In the genomic region with DNA sequence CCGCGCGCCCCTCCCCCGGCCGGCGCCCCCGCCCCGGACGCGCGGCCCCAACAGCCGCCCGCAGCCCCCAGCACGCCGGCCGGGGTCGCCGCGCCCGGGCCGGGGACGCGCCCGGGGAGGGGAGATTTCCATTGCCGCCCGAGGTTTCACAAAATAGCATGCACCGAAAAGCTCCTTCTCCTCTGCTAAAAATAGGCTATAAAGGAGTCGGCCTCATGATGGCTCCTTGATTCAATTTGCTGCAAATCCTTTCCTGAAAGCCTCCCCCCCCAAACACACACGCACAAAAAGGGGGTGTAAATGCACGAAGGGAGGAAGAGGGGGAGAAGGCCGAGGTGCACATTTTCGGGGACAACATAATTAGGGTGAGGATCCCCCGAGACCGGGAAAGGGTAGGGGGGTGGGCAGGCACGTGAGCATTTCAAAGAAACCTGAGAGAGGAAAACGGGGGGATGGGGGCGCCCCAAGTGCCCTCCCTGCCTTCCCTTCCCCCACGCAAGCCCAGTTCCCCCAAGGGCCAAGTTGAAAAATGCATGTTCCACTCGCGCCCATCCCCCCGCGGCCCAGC, we compare ENCODE assay signal across 8 cellular contexts. TPM values are rescaled to one million over a fixed set of nuclear protein-coding genes. Genes with fewer than 3 reads are reported as not detected.
DNase-seq lines count a peak whose midpoint lies in the region; ATAC-seq and TF ChIP-seq lines count a peak whose summit lies in the region.

No MANE protein-coding gene starts in this region.

- no peaks in the 10 kb centered on the region for H3K27me3 ChIP-seq in CD4-positive, CD25-positive, alpha-beta regulatory T cell (ENCODE audit: control insufficient read depth, insufficient read depth, low read length)
- no peaks in the 10 kb centered on the region for H3K27me3 ChIP-seq in SK-N-SH (ENCODE audit: insufficient read depth)

- no peaks in the 10 kb centered on the region for H3K9me2 ChIP-seq in SK-N-SH

- H3F3A ChIP-seq in SK-N-SH (replicated peaks; ENCODE audit: insufficient read depth), result peaks cover 11% of the 10 kb centered on the region

- intact Hi-C loops in MCF 10A (cut with micrococcal nuclease), result loop anchor here (1.0 kb wide), 3 partner anchors 164 to 620 kb away; no protein-coding TSS in a partner anchor

- peak; percentile 43 to 76 (median 64) for DNase-seq in CD4-positive, CD25-positive, alpha-beta regulatory T cell
- DNase-seq in H4 (ENCODE audit: low spot score) (peak; percentile 57), SK-N-SH (peak; percentile 79), MCF 10A (ENCODE audit: unreplicated experiment) (peak; percentile 60), iPS-NIHi7 (ENCODE audit: extremely low spot score) (peak; percentile 52)

- H3K4me3 Mint-ChIP-seq in CD4-positive, CD25-positive, alpha-beta regulatory T cell, result peak overlapping the region; percentile 97 to 99 (median 99)
- peak overlapping the region; percentile 97 for H3K4me3 Mint-ChIP-seq in MCF 10A (ENCODE audit: unreplicated experiment)

- peak overlapping the region; percentile 93 for H3K27ac ChIP-seq in CD4-positive, CD25-positive, alpha-beta regulatory T cell (ENCODE audit: insufficient read depth, low read length, poor library complexity, severe bottlenecking)
- peak overlapping the region; percentile 87 to 99 for H3K27ac ChIP-seq in SK-N-SH (ENCODE audit: low read depth in 2 of 2, low read length in 1 of 2)
- peak overlapping the region; percentile 85 to 100 (median 98) for H3K27ac ChIP-seq in skin epidermis

- no peak for ATAC-seq in CD4-positive, CD25-positive, alpha-beta regulatory T cell (ENCODE audit: low read depth in 2 of 2)
- ATAC-seq in GM21786 (IDR thresholded peaks at IDR 0.05; ENCODE audit: unreplicated experiment) (no peak), HG02840 (IDR thresholded peaks at IDR 0.05; ENCODE audit: low FRiP score, unreplicated experiment) (no peak)

- H2AFZ ChIP-seq in SK-N-SH (ENCODE audit: low read depth), result no peak overlapping the region

- 2% methylated on average over 17 of the region's 42 CpGs for WGBS in SK-N-SH (ENCODE audit: low lambda C conversion rate)

- no peaks in the 10 kb centered on the region for H3K9me3 ChIP-seq in CD4-positive, CD25-positive, alpha-beta regulatory T cell (ENCODE audit: control insufficient read depth in 2 of 2, low read length in 2 of 2)
- no peaks in the 10 kb centered on the region for H3K9me3 ChIP-seq in SK-N-SH

- H3K4me1 ChIP-seq in CD4-positive, CD25-positive, alpha-beta regulatory T cell (ENCODE audit: control insufficient read depth, insufficient read depth, low read length, poor library complexity, severe bottlenecking), result peaks cover 66% of the 10 kb centered on the region
- H3K4me1 ChIP-seq in SK-N-SH (ENCODE audit: control insufficient read depth in 1 of 2, insufficient read depth in 2 of 2, low read depth in 1 of 2, low read length in 1 of 2), result peaks cover 6 to 10% of the 10 kb centered on the region in 2 experiments; a peak in 3 of 4 replicates

- TF ChIP-seq CTCF in SK-N-SH (IDR thresholded peaks at IDR 0.05) (no peak), MCF 10A (IDR thresholded peaks at IDR 0.05; ENCODE audit: unreplicated experiment) (no peak)

- H4K20me1 ChIP-seq in SK-N-SH (ENCODE audit: insufficient read depth), result peaks cover 29% of the 10 kb centered on the region

- CTCF ChIA-PET in SK-N-SH (lab: Yijun Ruan, JAX) (interaction anchor here (1.0 to 2.7 kb wide), 4 partner anchors 145 to 1189 kb away, joined by 3 to 11 read pairs (median 6); no protein-coding TSS in a partner anchor), MCF 10A (lab: Yijun Ruan, JAX) (interaction anchor here (0.7 to 4.8 kb wide), 5 partner anchors 28 to 1079 kb away, joined by 3 to 21 read pairs (median 4); no protein-coding TSS in a partner anchor)

- TF ChIP-seq RAD21 in SK-N-SH (IDR thresholded peaks at IDR 0.05; ENCODE audit: low read length), result no peak

- H3K36me3 Mint-ChIP-seq in CD4-positive, CD25-positive, alpha-beta regulatory T cell, result peaks cover 4% of the 10 kb centered on the region
- peaks cover 9% of the 10 kb centered on the region for H3K36me3 Mint-ChIP-seq in MCF 10A (ENCODE audit: insufficient read depth, unreplicated experiment)

- peak overlapping the region; percentile 94 for H3K4me2 ChIP-seq in SK-N-SH

- peak overlapping the region; percentile 98 for H3K4me3 ChIP-seq in CD4-positive, CD25-positive, alpha-beta regulatory T cell (ENCODE audit: low read depth, low read length)
- H3K4me3 ChIP-seq in SK-N-SH (ENCODE audit: low read depth in 2 of 2, low read length in 1 of 2) (peak overlapping the region; percentile 85 to 99), skin epidermis (peak overlapping the region; percentile 64 to 97 (median 86))

- BruUV-seq in MCF 10A (replicated peaks; lab: Mats Ljungman, UMichigan), result no TSS peak

- H3K79me2 ChIP-seq in SK-N-SH (ENCODE audit: insufficient read depth), result peaks cover 52% of the 10 kb centered on the region

- peak overlapping the region; percentile 97 for H3K9ac ChIP-seq in SK-N-SH

- H3K4me1 Mint-ChIP-seq in CD4-positive, CD25-positive, alpha-beta regulatory T cell, result peaks cover 41 to 70% (median 54%) of the 10 kb centered on the region in 4 donors
- peaks cover 26% of the 10 kb centered on the region for H3K4me1 Mint-ChIP-seq in MCF 10A (ENCODE audit: insufficient read depth, unreplicated experiment)

- H3K27ac Mint-ChIP-seq in CD4-positive, CD25-positive, alpha-beta regulatory T cell, result peak overlapping the region; percentile 97 to 99 (median 98)
- peak overlapping the region; percentile 89 for H3K27ac Mint-ChIP-seq in MCF 10A (ENCODE audit: low read depth, unreplicated experiment)

- H3K9me3 Mint-ChIP-seq in CD4-positive, CD25-positive, alpha-beta regulatory T cell, result peaks cover 0 to 3% (median 0%) of the 10 kb centered on the region in 7 donors
- H3K9me3 Mint-ChIP-seq in MCF 10A (ENCODE audit: unreplicated experiment), result no peaks in the 10 kb centered on the region

- TF ChIP-seq EP300 in SK-N-SH (IDR thresholded peaks at IDR 0.05; ENCODE audit: borderline replicate concordance in 1 of 2, low read depth in 1 of 2, low read length in 1 of 2), result no peak; a peak in 1 of 4 replicates

- H3K27me3 Mint-ChIP-seq in CD4-positive, CD25-positive, alpha-beta regulatory T cell, result peaks cover 30% of the 10 kb centered on the region
- H3K27me3 Mint-ChIP-seq in MCF 10A (ENCODE audit: insufficient read depth, unreplicated experiment), result no peaks in the 10 kb centered on the region

- POLR2A ChIA-PET in SK-N-SH (lab: Yijun Ruan, JAX) (interaction anchor here (0.5 to 4.2 kb wide), 5 partner anchors 145 to 235 kb away, joined by 3 to 51 read pairs (median 13); no protein-coding TSS in a partner anchor), MCF 10A (lab: Yijun Ruan, JAX) (interaction anchor here (0.7 to 4.5 kb wide), 15 partner anchors 9 to 1130 kb away, joined by 3 to 66 read pairs (median 6); no protein-coding TSS in a partner anchor)

- no peaks in the 10 kb centered on the region for H3K36me3 ChIP-seq in CD4-positive, CD25-positive, alpha-beta regulatory T cell (ENCODE audit: control insufficient read depth, insufficient read depth, low read length)
- H3K36me3 ChIP-seq in SK-N-SH (replicated peaks in 1 of 2; ENCODE audit: control insufficient read depth in 1 of 2, insufficient read depth in 2 of 2, low read length in 1 of 2), result no peaks in the 10 kb centered on the region

TF ChIP-seq in SK-N-SH, 30 proteins besides CTCF, POLR2A, EP300 and RAD21 (continues in another document):
- TF ChIP-seq SMC3 (IDR thresholded peaks at IDR 0.05; ENCODE audit: low read depth, low read length), result no peak
- TF ChIP-seq GABPA (IDR thresholded peaks at IDR 0.05; ENCODE audit: low read depth), result no peak
- no peak for TF ChIP-seq REST (IDR thresholded peaks at IDR 0.05; ENCODE audit: low read depth, low read length)
- no peak for TF ChIP-seq GATA2 (CRISPR knock-in tag; IDR thresholded peaks at IDR 0.05)
- TF ChIP-seq CHD2 (IDR thresholded peaks at IDR 0.05; ENCODE audit: low read length, partially characterized antibody), result peak; percentile 44
- TF ChIP-seq MXI1 (IDR thresholded peaks at IDR 0.05; ENCODE audit: low read depth, low read length), result peak; percentile 36; the same call in 1 of the 2 replicates
- TF ChIP-seq SIN3A (IDR thresholded peaks at IDR 0.05; ENCODE audit: borderline replicate concordance, low read depth, low read length), result 0 out of 2 replicates have a peak, but pooled peaks have one; percentile 18
- no peak for TF ChIP-seq RCOR1 (IDR thresholded peaks at IDR 0.05; ENCODE audit: low read length)
- TF ChIP-seq TAF1 (IDR thresholded peaks at IDR 0.05; ENCODE audit: borderline replicate concordance, low read depth, low read length), result no peak
- TF ChIP-seq TEAD4 (IDR thresholded peaks at IDR 0.05; ENCODE audit: borderline replicate concordance, insufficient read depth), result no peak
- TF ChIP-seq RFX5 (IDR thresholded peaks at IDR 0.05; ENCODE audit: low read length), result no peak

RNA-seq across cellular contexts. Expression of gene TBL1XR1, which starts 0.7 kb away (rescaled TPM):
- 146 TPM for total RNA-seq in CD4-positive, CD25-positive, alpha-beta regulatory T cell
- 10 to 100 TPM; 34.0 to 49.0 (median 37.8) TPM for polyA plus RNA-seq in CD4-positive, CD25-positive, alpha-beta regulatory T cell
- 102 and 118 TPM in 2 replicates for total RNA-seq in H4 (2014; rRNA removed; shearing (Covaris generic))
- polyA plus RNA-seq in SK-N-SH (2012; rRNA removed), result 16.7 and 20.9 TPM in 2 replicates
- 18.9 and 19.1 TPM in 2 replicates for polyA plus RNA-seq in SK-N-SH (2012; cell fraction: cytosol; rRNA removed)
- polyA plus RNA-seq in SK-N-SH (2012; cell fraction: nucleus; rRNA removed), result 19.8 and 38.8 TPM in 2 replicates
- total RNA-seq in MCF 10A (2022), result 171 and 178 TPM in 2 replicates
